18 cellular contexts compared by ENCODE assay signal in genomic region chr10:91024541-91024940, GRCh38.
"Had no signal": no experiment of that assay in that cellular context is flagged by ENCODE, and none has a peak within 500 bp of the region (broad histone marks: within the 10 kb centered on the region; RNA-seq: fewer than 3 reads in every experiment).

No MANE protein-coding gene starts in this region.

- H3K9me3 ChIP-seq: sigmoid colon, spleen, vagina had no signal

- H3K36me3 Mint-ChIP-seq: activated naive CD4-positive, alpha-beta T cell treated with anti-CD3 and anti-CD28 coated beads, Interleukin-2, amount 10 ng/mL, durations not matched to agents 7 days and 5 days; naive thymus-derived CD4-positive, alpha-beta T cell had no signal

- H3K4me3 Mint-ChIP-seq: activated naive CD4-positive, alpha-beta T cell treated with anti-CD3 and anti-CD28 coated beads, Interleukin-2, amount 10 ng/mL, durations not matched to agents 7 days and 5 days; activated naive CD8-positive, alpha-beta T cell treated with anti-CD3 and anti-CD28 coated beads, Interleukin-2, amount 50 U/mL, for 24 hours; naive thymus-derived CD4-positive, alpha-beta T cell; stimulated activated naive B cell treated with anti-CD40 and anti-IgM and Interleukin-4, amounts not matched to agents 10 μg/mL and 1 μg/mL and 100 μg/mL, for 72 hours had no signal

- H3K27ac ChIP-seq: cardiac muscle cell, foreskin keratinocyte, parathyroid adenoma, spleen, vagina had no signal

- DNase-seq: activated CD4-positive, alpha-beta T cell treated with anti-CD3 and anti-CD28 coated beads, Interleukin-2, amount 50 U/mL, for 1 hour; activated CD8-positive, alpha-beta memory T cell treated with anti-CD3 and anti-CD28 coated beads, Interleukin-2, amount 50 U/mL, for 4 hours; activated effector memory CD4-positive, alpha-beta T cell treated with Interleukin-2 at 50 U/mL for 16 hours; activated naive CD4-positive, alpha-beta T cell treated with anti-CD3 and anti-CD28 coated beads, Interleukin-2, amount 10 ng/mL, durations not matched to agents 7 days and 5 days; activated naive CD8-positive, alpha-beta T cell treated with anti-CD3 and anti-CD28 coated beads, Interleukin-2, amount 50 U/mL, for 24 hours; activated T-cell treated with anti-CD3 and anti-CD28 coated beads, Interleukin-2, amount 50 U/mL, for 48 hours; foreskin keratinocyte; kidney; mesendoderm; naive thymus-derived CD4-positive, alpha-beta T cell; sigmoid colon; spleen; stimulated activated naive B cell treated with anti-CD40 and anti-IgM and Interleukin-4, amounts not matched to agents 10 μg/mL and 1 μg/mL and 100 μg/mL, for 72 hours; T1000; trophoblast cell had no signal

- H3K27ac Mint-ChIP-seq: activated naive CD4-positive, alpha-beta T cell treated with anti-CD3 and anti-CD28 coated beads, Interleukin-2, amount 10 ng/mL, durations not matched to agents 7 days and 5 days; activated naive CD8-positive, alpha-beta T cell treated with anti-CD3 and anti-CD28 coated beads, Interleukin-2, amount 50 U/mL, for 24 hours; naive thymus-derived CD4-positive, alpha-beta T cell; stimulated activated naive B cell treated with anti-CD40 and anti-IgM and Interleukin-4, amounts not matched to agents 10 μg/mL and 1 μg/mL and 100 μg/mL, for 72 hours had no signal

- H3K36me3 ChIP-seq: cardiac muscle cell, sigmoid colon, spleen, vagina had no signal

- H3K4me3 ChIP-seq: cardiac muscle cell, sigmoid colon, spleen, vagina had no signal

- H3K27me3 ChIP-seq: cardiac muscle cell, sigmoid colon, spleen, vagina had no signal

- H3K4me1 Mint-ChIP-seq: activated naive CD4-positive, alpha-beta T cell treated with anti-CD3 and anti-CD28 coated beads, Interleukin-2, amount 10 ng/mL, durations not matched to agents 7 days and 5 days; activated naive CD8-positive, alpha-beta T cell treated with anti-CD3 and anti-CD28 coated beads, Interleukin-2, amount 50 U/mL, for 24 hours; naive thymus-derived CD4-positive, alpha-beta T cell had no signal

- H3K9me3 Mint-ChIP-seq: activated naive CD8-positive, alpha-beta T cell treated with anti-CD3 and anti-CD28 coated beads, Interleukin-2, amount 50 U/mL, for 24 hours had no signal

- H3K4me1 ChIP-seq: foreskin keratinocyte, parathyroid adenoma had no signal
